1 cellular context compared by ENCODE assay signal in the genomic region with DNA sequence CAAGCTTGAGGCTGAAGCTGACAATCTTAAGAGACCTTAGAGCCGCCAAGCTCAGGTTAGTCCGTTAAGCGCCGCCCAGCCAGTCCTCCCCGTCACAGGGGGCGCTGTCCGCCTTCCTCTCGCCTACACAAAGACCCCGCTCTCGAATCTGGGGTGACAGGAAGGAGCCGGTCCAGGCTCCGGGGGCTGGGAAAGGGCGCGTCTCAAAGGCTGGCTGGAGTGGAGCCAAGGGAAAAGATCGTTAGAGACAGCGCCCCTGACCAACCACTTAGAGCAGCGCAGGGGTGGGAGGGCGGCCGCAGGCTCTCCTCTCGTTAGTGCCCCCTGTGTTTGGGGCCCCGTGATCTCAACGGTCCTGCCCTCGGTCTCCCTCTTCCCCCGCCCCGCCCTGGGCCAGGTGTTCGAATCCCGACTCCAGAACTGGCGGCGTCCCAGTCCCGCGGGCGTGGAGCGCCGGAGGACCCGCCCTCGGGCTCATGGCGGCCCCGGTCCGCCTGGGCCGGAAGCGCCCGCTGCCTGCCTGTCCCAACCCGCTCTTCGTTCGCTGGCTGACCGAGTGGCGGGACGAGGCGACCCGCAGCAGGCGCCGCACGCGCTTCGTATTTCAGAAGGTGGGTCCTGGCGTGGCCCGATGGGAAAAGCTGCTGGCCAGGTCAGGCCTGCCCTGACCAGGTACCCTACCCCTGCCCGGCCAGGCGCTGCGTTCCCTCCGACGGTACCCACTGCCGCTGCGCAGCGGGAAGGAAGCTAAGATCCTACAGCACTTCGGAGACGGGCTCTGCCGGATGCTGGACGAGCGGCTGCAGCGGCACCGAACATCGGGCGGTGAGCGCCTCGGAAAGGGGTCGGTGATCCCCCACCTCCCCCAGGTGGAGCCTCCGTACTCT.
TF ChIP-seq lines count a peak whose summit lies in the region.

A gene with protein sequence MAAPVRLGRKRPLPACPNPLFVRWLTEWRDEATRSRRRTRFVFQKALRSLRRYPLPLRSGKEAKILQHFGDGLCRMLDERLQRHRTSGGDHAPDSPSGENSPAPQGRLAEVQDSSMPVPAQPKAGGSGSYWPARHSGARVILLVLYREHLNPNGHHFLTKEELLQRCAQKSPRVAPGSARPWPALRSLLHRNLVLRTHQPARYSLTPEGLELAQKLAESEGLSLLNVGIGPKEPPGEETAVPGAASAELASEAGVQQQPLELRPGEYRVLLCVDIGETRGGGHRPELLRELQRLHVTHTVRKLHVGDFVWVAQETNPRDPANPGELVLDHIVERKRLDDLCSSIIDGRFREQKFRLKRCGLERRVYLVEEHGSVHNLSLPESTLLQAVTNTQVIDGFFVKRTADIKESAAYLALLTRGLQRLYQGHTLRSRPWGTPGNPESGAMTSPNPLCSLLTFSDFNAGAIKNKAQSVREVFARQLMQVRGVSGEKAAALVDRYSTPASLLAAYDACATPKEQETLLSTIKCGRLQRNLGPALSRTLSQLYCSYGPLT (plus strand): TSS at position 156 of the 887 bp plus-strand sequence. CDS start 321 bp downstream, at position 477.

TF ChIP-seq in HepG2, 621 proteins besides CTCF, POLR2A, EP300 and RAD21 (continued from another document and continues in another):
- TF ChIP-seq, protein P1, sequence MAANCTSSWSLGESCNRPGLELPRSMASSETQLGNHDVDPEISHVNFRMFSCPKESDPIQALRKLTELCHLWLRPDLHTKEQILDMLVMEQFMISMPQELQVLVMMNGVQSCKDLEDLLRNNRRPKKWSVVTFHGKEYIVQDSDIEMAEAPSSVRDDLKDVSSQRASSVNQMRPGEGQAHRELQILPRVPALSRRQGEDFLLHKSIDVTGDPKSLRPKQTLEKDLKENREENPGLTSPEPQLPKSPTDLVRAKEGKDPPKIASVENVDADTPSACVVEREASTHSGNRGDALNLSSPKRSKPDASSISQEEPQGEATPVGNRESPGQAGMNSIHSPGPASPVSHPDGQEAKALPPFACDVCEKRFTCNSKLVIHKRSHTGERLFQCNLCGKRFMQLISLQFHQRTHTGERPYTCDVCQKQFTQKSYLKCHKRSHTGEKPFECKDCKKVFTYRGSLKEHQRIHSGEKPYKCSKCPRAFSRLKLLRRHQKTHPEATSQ (CRISPR knock-in tag; IDR thresholded peaks at IDR 0.05; ENCODE audit: borderline replicate concordance): no peak
- TF ChIP-seq ZSCAN21 (CRISPR knock-in tag; IDR thresholded peaks at IDR 0.05; ENCODE audit: borderline replicate concordance) (0 out of 2 replicates have a peak, but pooled peaks have one; percentile 29), ZNF296 (CRISPR knock-in tag; conservative IDR thresholded peaks at IDR 0.05) (no peak), POLR2G (IDR thresholded peaks at IDR 0.05; ENCODE audit: low read depth, low read length) (peak; percentile 73), ZC3H13 (CRISPR knock-in tag; IDR thresholded peaks at IDR 0.05) (peak; percentile 76; the same call in 1 of the 2 replicates), NFKB2 (CRISPR knock-in tag; IDR thresholded peaks at IDR 0.05; ENCODE audit: borderline replicate concordance) (no peak), ZFP90 (CRISPR knock-in tag; IDR thresholded peaks at IDR 0.05; ENCODE audit: borderline replicate concordance) (0 out of 2 replicates have a peak, but pooled peaks have one; percentile 48), ASH2L (IDR thresholded peaks at IDR 0.05; ENCODE audit: insufficient read length, low read depth, low read length) (peak; percentile 81), ZNF674 (CRISPR knock-in tag; IDR thresholded peaks at IDR 0.05; ENCODE audit: low read depth) (peak; percentile 34; the same call in 1 of the 2 replicates), ZNF766 (CRISPR knock-in tag; IDR thresholded peaks at IDR 0.05; ENCODE audit: borderline replicate concordance) (0 out of 2 replicates have a peak, but pooled peaks have one; percentile 18), ZNF883 (CRISPR knock-in tag; IDR thresholded peaks at IDR 0.05; ENCODE audit: not compliant biosample characterization) (no peak), ZSCAN12 (CRISPR knock-in tag; IDR thresholded peaks at IDR 0.05) (0 out of 2 replicates have a peak, but pooled peaks have one; percentile 65), MAF1 (CRISPR knock-in tag; IDR thresholded peaks at IDR 0.05; ENCODE audit: borderline replicate concordance) (0 out of 2 replicates have a peak, but pooled peaks have one; percentile 59), TCF12 (IDR thresholded peaks at IDR 0.05) (no peak), TCF12 (CRISPR knock-in tag; IDR thresholded peaks at IDR 0.05) (peak; percentile 79), ZNF263 (CRISPR knock-in tag; IDR thresholded peaks at IDR 0.05) (no peak; the same call in none of the 2 replicates), HIVEP1 (CRISPR knock-in tag; IDR thresholded peaks at IDR 0.05) (0 out of 2 replicates have a peak, but pooled peaks have one; percentile 30), NFATC3 (CRISPR knock-in tag; IDR thresholded peaks at IDR 0.05) (0 out of 2 replicates have a peak, but pooled peaks have one; percentile 56), RBM39 (IDR thresholded peaks at IDR 0.05; ENCODE audit: low read depth, low read length, poor library complexity, severe bottlenecking) (peak; percentile 75), ZFX (CRISPR knock-in tag; IDR thresholded peaks at IDR 0.05; ENCODE audit: low read depth) (peak; percentile 69; the same call in 1 of the 2 replicates), RFX3 (CRISPR knock-in tag; IDR thresholded peaks at IDR 0.05) (no peak), TBP (CRISPR knock-in tag; IDR thresholded peaks at IDR 0.05) (peak; percentile 44; the same call in 1 of the 2 replicates), ZFP41 (CRISPR knock-in tag; IDR thresholded peaks at IDR 0.05; ENCODE audit: borderline replicate concordance) (no peak)
- TF ChIP-seq, protein P2, sequence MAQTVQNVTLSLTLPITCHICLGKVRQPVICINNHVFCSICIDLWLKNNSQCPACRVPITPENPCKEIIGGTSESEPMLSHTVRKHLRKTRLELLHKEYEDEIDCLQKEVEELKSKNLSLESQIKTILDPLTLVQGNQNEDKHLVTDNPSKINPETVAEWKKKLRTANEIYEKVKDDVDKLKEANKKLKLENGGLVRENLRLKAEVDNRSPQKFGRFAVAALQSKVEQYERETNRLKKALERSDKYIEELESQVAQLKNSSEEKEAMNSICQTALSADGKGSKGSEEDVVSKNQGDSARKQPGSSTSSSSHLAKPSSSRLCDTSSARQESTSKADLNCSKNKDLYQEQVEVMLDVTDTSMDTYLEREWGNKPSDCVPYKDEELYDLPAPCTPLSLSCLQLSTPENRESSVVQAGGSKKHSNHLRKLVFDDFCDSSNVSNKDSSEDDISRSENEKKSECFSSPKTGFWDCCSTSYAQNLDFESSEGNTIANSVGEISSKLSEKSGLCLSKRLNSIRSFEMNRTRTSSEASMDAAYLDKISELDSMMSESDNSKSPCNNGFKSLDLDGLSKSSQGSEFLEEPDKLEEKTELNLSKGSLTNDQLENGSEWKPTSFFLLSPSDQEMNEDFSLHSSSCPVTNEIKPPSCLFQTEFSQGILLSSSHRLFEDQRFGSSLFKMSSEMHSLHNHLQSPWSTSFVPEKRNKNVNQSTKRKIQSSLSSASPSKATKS (CRISPR knock-in tag; IDR thresholded peaks at IDR 0.05): no peak
- TF ChIP-seq, protein P3, sequence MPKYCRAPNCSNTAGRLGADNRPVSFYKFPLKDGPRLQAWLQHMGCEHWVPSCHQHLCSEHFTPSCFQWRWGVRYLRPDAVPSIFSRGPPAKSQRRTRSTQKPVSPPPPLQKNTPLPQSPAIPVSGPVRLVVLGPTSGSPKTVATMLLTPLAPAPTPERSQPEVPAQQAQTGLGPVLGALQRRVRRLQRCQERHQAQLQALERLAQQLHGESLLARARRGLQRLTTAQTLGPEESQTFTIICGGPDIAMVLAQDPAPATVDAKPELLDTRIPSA (CRISPR knock-in tag; IDR thresholded peaks at IDR 0.05; ENCODE audit: borderline replicate concordance): no peak; the same call in 1 of the 2 replicates
- TF ChIP-seq, protein P4, sequence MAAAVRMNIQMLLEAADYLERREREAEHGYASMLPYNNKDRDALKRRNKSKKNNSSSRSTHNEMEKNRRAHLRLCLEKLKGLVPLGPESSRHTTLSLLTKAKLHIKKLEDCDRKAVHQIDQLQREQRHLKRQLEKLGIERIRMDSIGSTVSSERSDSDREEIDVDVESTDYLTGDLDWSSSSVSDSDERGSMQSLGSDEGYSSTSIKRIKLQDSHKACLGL (CRISPR knock-in tag; IDR thresholded peaks at IDR 0.05): peak; percentile 72
- TF ChIP-seq, protein P5, sequence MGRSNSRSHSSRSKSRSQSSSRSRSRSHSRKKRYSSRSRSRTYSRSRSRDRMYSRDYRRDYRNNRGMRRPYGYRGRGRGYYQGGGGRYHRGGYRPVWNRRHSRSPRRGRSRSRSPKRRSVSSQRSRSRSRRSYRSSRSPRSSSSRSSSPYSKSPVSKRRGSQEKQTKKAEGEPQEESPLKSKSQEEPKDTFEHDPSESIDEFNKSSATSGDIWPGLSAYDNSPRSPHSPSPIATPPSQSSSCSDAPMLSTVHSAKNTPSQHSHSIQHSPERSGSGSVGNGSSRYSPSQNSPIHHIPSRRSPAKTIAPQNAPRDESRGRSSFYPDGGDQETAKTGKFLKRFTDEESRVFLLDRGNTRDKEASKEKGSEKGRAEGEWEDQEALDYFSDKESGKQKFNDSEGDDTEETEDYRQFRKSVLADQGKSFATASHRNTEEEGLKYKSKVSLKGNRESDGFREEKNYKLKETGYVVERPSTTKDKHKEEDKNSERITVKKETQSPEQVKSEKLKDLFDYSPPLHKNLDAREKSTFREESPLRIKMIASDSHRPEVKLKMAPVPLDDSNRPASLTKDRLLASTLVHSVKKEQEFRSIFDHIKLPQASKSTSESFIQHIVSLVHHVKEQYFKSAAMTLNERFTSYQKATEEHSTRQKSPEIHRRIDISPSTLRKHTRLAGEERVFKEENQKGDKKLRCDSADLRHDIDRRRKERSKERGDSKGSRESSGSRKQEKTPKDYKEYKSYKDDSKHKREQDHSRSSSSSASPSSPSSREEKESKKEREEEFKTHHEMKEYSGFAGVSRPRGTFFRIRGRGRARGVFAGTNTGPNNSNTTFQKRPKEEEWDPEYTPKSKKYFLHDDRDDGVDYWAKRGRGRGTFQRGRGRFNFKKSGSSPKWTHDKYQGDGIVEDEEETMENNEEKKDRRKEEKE (IDR thresholded peaks at IDR 0.05): no peak
- TF ChIP-seq, protein P6, sequence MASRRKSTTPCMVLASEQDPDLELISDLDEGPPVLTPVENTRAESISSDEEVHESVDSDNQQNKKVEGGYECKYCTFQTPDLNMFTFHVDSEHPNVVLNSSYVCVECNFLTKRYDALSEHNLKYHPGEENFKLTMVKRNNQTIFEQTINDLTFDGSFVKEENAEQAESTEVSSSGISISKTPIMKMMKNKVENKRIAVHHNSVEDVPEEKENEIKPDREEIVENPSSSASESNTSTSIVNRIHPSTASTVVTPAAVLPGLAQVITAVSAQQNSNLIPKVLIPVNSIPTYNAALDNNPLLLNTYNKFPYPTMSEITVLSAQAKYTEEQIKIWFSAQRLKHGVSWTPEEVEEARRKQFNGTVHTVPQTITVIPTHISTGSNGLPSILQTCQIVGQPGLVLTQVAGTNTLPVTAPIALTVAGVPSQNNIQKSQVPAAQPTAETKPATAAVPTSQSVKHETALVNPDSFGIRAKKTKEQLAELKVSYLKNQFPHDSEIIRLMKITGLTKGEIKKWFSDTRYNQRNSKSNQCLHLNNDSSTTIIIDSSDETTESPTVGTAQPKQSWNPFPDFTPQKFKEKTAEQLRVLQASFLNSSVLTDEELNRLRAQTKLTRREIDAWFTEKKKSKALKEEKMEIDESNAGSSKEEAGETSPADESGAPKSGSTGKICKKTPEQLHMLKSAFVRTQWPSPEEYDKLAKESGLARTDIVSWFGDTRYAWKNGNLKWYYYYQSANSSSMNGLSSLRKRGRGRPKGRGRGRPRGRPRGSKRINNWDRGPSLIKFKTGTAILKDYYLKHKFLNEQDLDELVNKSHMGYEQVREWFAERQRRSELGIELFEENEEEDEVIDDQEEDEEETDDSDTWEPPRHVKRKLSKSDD (CRISPR knock-in tag; IDR thresholded peaks at IDR 0.05; ENCODE audit: low read depth): no peak
- TF ChIP-seq, protein P7, sequence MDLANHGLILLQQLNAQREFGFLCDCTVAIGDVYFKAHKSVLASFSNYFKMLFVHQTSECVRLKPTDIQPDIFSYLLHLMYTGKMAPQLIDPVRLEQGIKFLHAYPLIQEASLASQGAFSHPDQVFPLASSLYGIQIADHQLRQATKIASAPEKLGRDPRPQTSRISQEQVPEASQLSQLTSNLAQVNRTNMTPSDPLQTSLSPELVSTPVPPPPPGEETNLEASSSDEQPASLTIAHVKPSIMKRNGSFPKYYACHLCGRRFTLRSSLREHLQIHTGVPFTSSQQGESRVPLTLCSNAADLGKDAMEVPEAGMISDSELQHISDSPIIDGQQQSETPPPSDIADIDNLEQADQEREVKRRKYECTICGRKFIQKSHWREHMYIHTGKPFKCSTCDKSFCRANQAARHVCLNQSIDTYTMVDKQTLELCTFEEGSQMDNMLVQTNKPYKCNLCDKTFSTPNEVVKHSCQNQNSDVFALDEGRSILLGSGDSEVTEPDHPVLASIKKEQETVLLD (CRISPR knock-in tag; IDR thresholded peaks at IDR 0.05; ENCODE audit: low read depth): peak; percentile 85
- TF ChIP-seq, protein P8, sequence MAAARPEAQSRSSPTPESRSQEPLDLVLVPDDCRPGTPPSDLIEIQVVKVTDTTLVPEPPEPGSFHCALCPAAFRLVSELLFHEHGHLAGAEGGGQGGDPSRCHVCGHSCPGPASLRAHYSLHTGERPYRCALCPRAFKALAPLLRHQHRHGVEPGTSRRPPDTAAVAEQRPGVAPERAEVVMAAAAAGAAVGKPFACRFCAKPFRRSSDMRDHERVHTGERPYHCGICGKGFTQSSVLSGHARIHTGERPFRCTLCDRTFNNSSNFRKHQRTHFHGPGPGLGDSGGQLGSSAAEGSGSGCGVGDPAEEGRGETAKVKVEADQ (CRISPR knock-in tag; IDR thresholded peaks at IDR 0.05; ENCODE audit: borderline replicate concordance): no peak
- TF ChIP-seq, protein P9, sequence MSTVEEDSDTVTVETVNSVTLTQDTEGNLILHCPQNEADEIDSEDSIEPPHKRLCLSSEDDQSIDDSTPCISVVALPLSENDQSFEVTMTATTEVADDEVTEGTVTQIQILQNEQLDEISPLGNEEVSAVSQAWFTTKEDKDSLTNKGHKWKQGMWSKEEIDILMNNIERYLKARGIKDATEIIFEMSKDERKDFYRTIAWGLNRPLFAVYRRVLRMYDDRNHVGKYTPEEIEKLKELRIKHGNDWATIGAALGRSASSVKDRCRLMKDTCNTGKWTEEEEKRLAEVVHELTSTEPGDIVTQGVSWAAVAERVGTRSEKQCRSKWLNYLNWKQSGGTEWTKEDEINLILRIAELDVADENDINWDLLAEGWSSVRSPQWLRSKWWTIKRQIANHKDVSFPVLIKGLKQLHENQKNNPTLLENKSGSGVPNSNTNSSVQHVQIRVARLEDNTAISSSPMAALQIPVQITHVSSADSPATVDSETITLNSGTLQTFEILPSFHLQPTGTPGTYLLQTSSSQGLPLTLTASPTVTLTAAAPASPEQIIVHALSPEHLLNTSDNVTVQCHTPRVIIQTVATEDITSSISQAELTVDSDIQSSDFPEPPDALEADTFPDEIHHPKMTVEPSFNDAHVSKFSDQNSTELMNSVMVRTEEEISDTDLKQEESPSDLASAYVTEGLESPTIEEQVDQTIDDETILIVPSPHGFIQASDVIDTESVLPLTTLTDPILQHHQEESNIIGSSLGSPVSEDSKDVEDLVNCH (CRISPR knock-in tag; IDR thresholded peaks at IDR 0.05): no peak
- TF ChIP-seq, protein P10, sequence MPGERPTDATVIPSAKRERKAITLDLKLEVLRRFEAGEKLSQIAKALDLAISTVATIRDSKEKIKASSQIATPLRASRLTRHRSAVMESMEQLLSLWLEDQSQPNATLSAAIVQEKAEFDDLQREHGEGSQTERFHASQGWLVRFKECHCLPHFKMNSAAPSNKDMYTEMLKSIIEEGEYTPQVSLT (CRISPR knock-in tag; IDR thresholded peaks at IDR 0.05; ENCODE audit: borderline replicate concordance, low read depth): no peak
